Comparison of ENCODE assay signal across 7 cellular contexts in genomic region chr12:105311936-105312335, GRCh38. TPM values are rescaled to one million over a fixed set of nuclear protein-coding genes. Genes with fewer than 3 reads are reported as not detected.
DNase-seq lines count a peak whose midpoint lies in the region; ATAC-seq, FAIRE-seq and TF ChIP-seq lines count a peak whose summit lies in the region.
"Not testable (repeated sequence)": the region's sequence is repeated elsewhere in the genome, so short reads cannot be mapped to it uniquely, and the experiment has no call there.

No MANE protein-coding gene starts in this region.

- H3K9me3 ChIP-seq in IMR-90 (ENCODE audit: control insufficient read depth, insufficient read depth, low read length); SK-N-SH; ascending aorta; trophoblast cell (ENCODE audit: insufficient read depth, low read depth, low read length): not testable (repeated sequence)

- TF ChIP-seq POLR2A in IMR-90 (IDR thresholded peaks at IDR 0.05; ENCODE audit: low read depth, low read length), result not testable (repeated sequence)

- not testable (repeated sequence) for TF ChIP-seq CTCF in IMR-90 (conservative IDR thresholded peaks at IDR 0.05; ENCODE audit: low read depth, low read length); SK-N-SH (IDR thresholded peaks at IDR 0.05); ascending aorta (IDR thresholded peaks at IDR 0.05); bronchial epithelial cell (IDR thresholded peaks at IDR 0.05; ENCODE audit: insufficient read depth, low read length, severe bottlenecking); fibroblast of the aortic adventitia (IDR thresholded peaks at IDR 0.05; ENCODE audit: insufficient read depth, low read length)

- not testable (repeated sequence) for H2BK20ac ChIP-seq in IMR-90 (ENCODE audit: low read depth, low read length)

- H3K9me1 ChIP-seq in IMR-90 (ENCODE audit: insufficient read depth, low read length), result not testable (repeated sequence)

- H2BK120ac ChIP-seq in IMR-90 (ENCODE audit: low read depth, low read length); trophoblast cell (ENCODE audit: insufficient read depth, low read length, poor library complexity): not testable (repeated sequence)

- not testable (repeated sequence) for H4K12ac ChIP-seq in trophoblast cell (ENCODE audit: low read depth, low read length)

- no CpG with 5 or more reads among the region's 3 CpGs for WGBS in IMR-90 (ENCODE audit: extremely low coverage in 2 of 2, insufficient read length in 1 of 2), 2 experiments
- 21% methylated on average over 3 of the region's 3 CpGs for WGBS in SK-N-SH (ENCODE audit: low lambda C conversion rate)
- no CpG with 5 or more reads among the region's 3 CpGs for WGBS in trophoblast cell (ENCODE audit: extremely low coverage, insufficient coverage, insufficient read length)

- H4K91ac ChIP-seq in IMR-90 (ENCODE audit: insufficient read depth, low read depth, low read length); trophoblast cell (ENCODE audit: low read depth, low read length): not testable (repeated sequence)

- H3K79me2 ChIP-seq in SK-N-SH (ENCODE audit: insufficient read depth), result peaks cover 14% of the 10 kb centered on the region; the same call in 1 of the 2 replicates
- not testable (repeated sequence) for H3K79me2 ChIP-seq in trophoblast cell (ENCODE audit: control insufficient read depth, insufficient read depth, low read length, poor library complexity)

- ATAC-seq in IMR-90 (ENCODE audit: low read depth), result not testable (repeated sequence)

- H3K27ac ChIP-seq in IMR-90 (ENCODE audit: insufficient read depth, low read length); trophoblast cell (ENCODE audit: low read depth, low read length): not testable (repeated sequence)
- peak overlapping the region in 1 of 2 experiments; percentile 61; a peak in 2 of 4 replicates for H3K27ac ChIP-seq in SK-N-SH (ENCODE audit: low read depth in 2 of 2, low read length in 1 of 2)
- H3K27ac ChIP-seq in ascending aorta, result peak overlapping the region; percentile 34 to 52

- CTCF ChIA-PET in IMR-90 (lab: Yijun Ruan, JAX), result not testable (repeated sequence)
- CTCF ChIA-PET in SK-N-SH (lab: Yijun Ruan, JAX), result interaction anchor here (1.5 kb wide), 1 partner anchor 24 kb away, joined by 4 read pairs; no protein-coding TSS in a partner anchor

- not testable (repeated sequence) for FAIRE-seq in bronchial epithelial cell (lab: Jason Lieb, UNC)

- not testable (repeated sequence) for H3K9ac ChIP-seq in IMR-90 (ENCODE audit: low read depth, low read length); SK-N-SH; trophoblast cell (ENCODE audit: low read length)

- in situ Hi-C loops in IMR-90 (cut with MboI; ENCODE audit: low sequenced_read_pairs), result not testable (repeated sequence)

- H3K4me1 ChIP-seq in IMR-90 (ENCODE audit: control insufficient read depth, insufficient read depth, low read length), result peaks cover 12% of the 10 kb centered on the region
- peaks cover 0 to 28% of the 10 kb centered on the region in 2 experiments; a peak in 3 of 4 replicates for H3K4me1 ChIP-seq in SK-N-SH (ENCODE audit: control insufficient read depth in 1 of 2, insufficient read depth in 2 of 2, low read depth in 1 of 2, low read length in 1 of 2)
- H3K4me1 ChIP-seq in ascending aorta, result peaks cover 11 to 12% of the 10 kb centered on the region in 2 donors
- H3K4me1 ChIP-seq in trophoblast cell (ENCODE audit: control insufficient read depth in 1 of 2, insufficient read depth in 2 of 2, low read length in 2 of 2), result not testable (repeated sequence)

- H3K14ac ChIP-seq in IMR-90 (replicated peaks; ENCODE audit: low read depth, low read length); trophoblast cell (ENCODE audit: low read length): not testable (repeated sequence)

- H3K79me1 ChIP-seq in IMR-90 (ENCODE audit: low read depth in 1 of 2, low read length in 2 of 2), result peaks cover 6 to 18% of the 10 kb centered on the region in 2 experiments; a peak in 3 of 4 replicates
- not testable (repeated sequence) for H3K79me1 ChIP-seq in trophoblast cell (ENCODE audit: low read length)

- TF ChIP-seq RAD21 in IMR-90 (IDR thresholded peaks at IDR 0.05; ENCODE audit: low read length); SK-N-SH (IDR thresholded peaks at IDR 0.05; ENCODE audit: low read length): not testable (repeated sequence)

- BruUV-seq in IMR-90 (replicated peaks; lab: Mats Ljungman, UMichigan), result not testable (repeated sequence)

- not testable (repeated sequence) for H2BK5ac ChIP-seq in IMR-90 (ENCODE audit: low read depth, low read length, poor library complexity, severe bottlenecking)
- H2BK5ac ChIP-seq in trophoblast cell (ENCODE audit: low read depth, low read length, poor library complexity), result peak overlapping the region; percentile 37

- not testable (repeated sequence) for H4K5ac ChIP-seq in IMR-90 (ENCODE audit: low read depth, low read length)

- dilution Hi-C loops in IMR-90 (cut with HindIII; ENCODE audit: low sequenced_read_pairs, unreplicated experiment), result not testable (repeated sequence)

- H3K36me3 ChIP-seq in IMR-90 (ENCODE audit: control insufficient read depth, insufficient read depth, low read length); SK-N-SH (replicated peaks in 1 of 2; ENCODE audit: control insufficient read depth in 1 of 2, insufficient read depth in 2 of 2, low read length in 1 of 2); ascending aorta; bronchial epithelial cell (ENCODE audit: control insufficient read depth, insufficient read depth, low read length); trophoblast cell (ENCODE audit: control insufficient read depth in 1 of 2, insufficient read depth in 2 of 2, low read length in 2 of 2): not testable (repeated sequence)

- intact Hi-C loops in IMR-90 (cut with micrococcal nuclease); ascending aorta (cut with DNase I): not testable (repeated sequence)

- POLR2A ChIA-PET in IMR-90 (lab: Charles Lee; ENCODE audit: unreplicated experiment); SK-N-SH (lab: Yijun Ruan, JAX): not testable (repeated sequence)

- DNase-seq in EH (ENCODE audit: low read depth) (peak; percentile 76), IMR-90 (peak; percentile 43), bronchial epithelial cell (ENCODE audit: low read depth) (peak; percentile 58), fibroblast of the aortic adventitia (ENCODE audit: low read depth) (peak; percentile 71), trophoblast cell (peak; percentile 35 to 83)
- DNase-seq in SK-N-SH; ascending aorta (ENCODE audit: low spot score in 2 of 2): not testable (repeated sequence)

- H3K4me3 ChIP-seq in IMR-90 (ENCODE audit: insufficient read depth, low read depth, low read length); SK-N-SH (ENCODE audit: low read depth in 2 of 2, low read length in 1 of 2); ascending aorta; bronchial epithelial cell (ENCODE audit: low read depth, low read length); fibroblast of the aortic adventitia (ENCODE audit: low read depth, low read length); trophoblast cell (ENCODE audit: low read depth, low read length): not testable (repeated sequence)

- not testable (repeated sequence) for H3K23ac ChIP-seq in IMR-90 (ENCODE audit: low read depth, low read length); trophoblast cell (ENCODE audit: low read length)

- H3K4me2 ChIP-seq in IMR-90 (ENCODE audit: low read depth, low read length); SK-N-SH; trophoblast cell (ENCODE audit: low read length): not testable (repeated sequence)

- peak overlapping the region; percentile 31; the same call in 1 of the 2 replicates for H2AK5ac ChIP-seq in IMR-90 (ENCODE audit: low read depth, low read length)
- not testable (repeated sequence) for H2AK5ac ChIP-seq in trophoblast cell (ENCODE audit: low read length)

- H2BK12ac ChIP-seq in trophoblast cell (ENCODE audit: low read length), result not testable (repeated sequence)

- not testable (repeated sequence) for H4K20me1 ChIP-seq in IMR-90 (ENCODE audit: insufficient read depth, low read length); SK-N-SH (ENCODE audit: insufficient read depth)

- H3K18ac ChIP-seq in IMR-90 (ENCODE audit: low read depth, low read length), result peak overlapping the region; percentile 64; the same call in 1 of the 2 replicates
- H3K18ac ChIP-seq in trophoblast cell (ENCODE audit: low read length), result not testable (repeated sequence)

- 0 out of 4 replicates have a peak overlapping the region, but pooled peaks of 1 of the 2 experiments have one; percentile 51 for H4K8ac ChIP-seq in IMR-90 (ENCODE audit: low read depth in 2 of 2, low read length in 2 of 2)
- H4K8ac ChIP-seq in trophoblast cell (ENCODE audit: low read depth, low read length), result not testable (repeated sequence)

- H3K4ac ChIP-seq in IMR-90 (ENCODE audit: low read depth, low read length); trophoblast cell (ENCODE audit: low read depth, low read length): not testable (repeated sequence)

- not testable (repeated sequence) for H3K9me2 ChIP-seq in SK-N-SH

- peaks cover 22% of the 10 kb centered on the region for H3F3A ChIP-seq in SK-N-SH (replicated peaks; ENCODE audit: insufficient read depth)

- H2AFZ ChIP-seq in IMR-90 (replicated peaks; ENCODE audit: low read length, poor library complexity); trophoblast cell (ENCODE audit: insufficient read depth, low read length, poor library complexity): not testable (repeated sequence)
- peak overlapping the region; percentile 42; the same call in 1 of the 2 replicates for H2AFZ ChIP-seq in SK-N-SH (ENCODE audit: low read depth)

- not testable (repeated sequence) for H2BK15ac ChIP-seq in IMR-90 (ENCODE audit: low read depth, low read length)

- TF ChIP-seq EP300 in SK-N-SH (IDR thresholded peaks at IDR 0.05; ENCODE audit: borderline replicate concordance in 1 of 2, low read depth in 1 of 2, low read length in 1 of 2), result not testable (repeated sequence)

- not testable (repeated sequence) for H3K27me3 ChIP-seq in IMR-90 (ENCODE audit: control insufficient read depth, insufficient read depth, low read length); SK-N-SH (ENCODE audit: insufficient read depth); ascending aorta; bronchial epithelial cell (ENCODE audit: control insufficient read depth, insufficient read depth, low read length); trophoblast cell (ENCODE audit: insufficient read depth, low read length)

- H3K56ac ChIP-seq in IMR-90 (ENCODE audit: extremely low read depth, insufficient read depth, low read length), result not testable (repeated sequence)

- not testable (repeated sequence) for H2AK9ac ChIP-seq in IMR-90 (replicated peaks; ENCODE audit: low read depth, low read length, poor library complexity)

RNA-seq across cellular contexts. Expression of gene C12orf75, which starts 18.6 kb away (rescaled TPM):
- 145 and 216 TPM in 2 replicates for total RNA-seq in IMR-90 (2012; rRNA removed)
- polyA plus RNA-seq in IMR-90 (2012; rRNA removed), result 264 and 278 TPM in 2 replicates
- polyA plus RNA-seq in IMR-90 (2012; cell fraction: cytosol; rRNA removed), result 100 and 104 TPM in 2 replicates
- 23.5 and 101 TPM in 2 replicates for polyA plus RNA-seq in IMR-90 (2012; cell fraction: nucleus; rRNA removed; ENCODE audit: low replicate concordance)
- 221 and 299 TPM in 2 replicates for polyA plus RNA-seq in SK-N-SH (2012; rRNA removed)
- polyA plus RNA-seq in SK-N-SH (2012; cell fraction: cytosol; rRNA removed), result 363 and 501 TPM in 2 replicates
- 63.0 and 90.2 TPM in 2 replicates for polyA plus RNA-seq in SK-N-SH (2012; cell fraction: nucleus; rRNA removed)
- total RNA-seq in ascending aorta, result 56.5 TPM
- total RNA-seq in bronchial epithelial cell, result 11.8 and 20.2 TPM in 2 replicates
- 31.7 and 130 TPM in 2 replicates for total RNA-seq in fibroblast of the aortic adventitia (ENCODE audit: low replicate concordance)
- 92.3 and 94.7 TPM in 2 replicates for polyA plus RNA-seq in trophoblast cell (2013)
